Comparison of ENCODE assay signal across 11 cellular contexts in the genomic region with DNA sequence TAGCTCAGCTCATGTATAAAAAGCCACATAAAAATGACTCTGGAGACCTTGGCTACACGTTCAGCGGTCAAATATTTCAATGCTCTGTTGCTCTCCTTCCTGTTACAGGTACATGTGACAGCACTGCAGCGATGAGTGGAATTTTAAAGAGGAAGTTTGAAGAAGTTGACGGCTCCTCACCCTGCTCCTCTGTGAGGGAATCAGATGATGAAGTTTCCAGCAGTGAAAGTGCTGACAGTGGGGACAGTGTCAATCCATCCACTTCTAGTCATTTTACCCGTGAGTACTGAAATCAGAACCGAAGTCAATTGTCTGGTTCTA.
A peak's percentile ranks its signal among the peaks of the same experiment; 100 is the strongest.
DNase-seq lines count a peak whose midpoint lies in the region; ATAC-seq lines count a peak whose summit lies in the region.
"Had no signal": no experiment of that assay in that cellular context is flagged by ENCODE, and none has a peak within 500 bp of the region (broad histone marks: within the 10 kb centered on the region; RNA-seq: fewer than 3 reads in every experiment).

No MANE protein-coding gene starts in this region.

- DNase-seq in memory B cell (ENCODE audit: low spot score in 2 of 2), result peak in 1 of 2 donors; percentile 47
- no peak for DNase-seq in NCI-H2196 treated with DMSO at 0.1 percent for 48 hours (lab: John Stamatoyannopoulos, UW; ENCODE audit: unreplicated experiment)
- DNase-seq in retina, result no peak
- no peak for DNase-seq in NCI-H526 (lab: John Stamatoyannopoulos, UW)
- DNase-seq: NCI-H524 treated with DMSO at 0.1 percent for 48 hours; stimulated activated CD4-positive, alpha-beta T cell treated with anti-CD3 and anti-CD28 coated beads, Interleukin-4, amount 100 ng/mL, for 1 hour had no signal

- peaks cover 8% of the 10 kb centered on the region for H3K4me1 Mint-ChIP-seq in memory B cell
- H3K4me1 Mint-ChIP-seq: neural crest cell had no signal

- H3K27ac Mint-ChIP-seq in memory B cell, result peak overlapping the region; percentile 59

- peak; percentile 96 for ATAC-seq in GM18861 (IDR thresholded peaks at IDR 0.05; ENCODE audit: unreplicated experiment)
- ATAC-seq in GM21786 (IDR thresholded peaks at IDR 0.05; ENCODE audit: unreplicated experiment), result peak; percentile 94
- ATAC-seq in HG03442 (IDR thresholded peaks at IDR 0.05; ENCODE audit: unreplicated experiment), result peak; percentile 97
- ATAC-seq in memory B cell (ENCODE audit: low read depth), result peak; percentile 97
- ATAC-seq in HG02571 (IDR thresholded peaks at IDR 0.05; ENCODE audit: unreplicated experiment), result no peak

- peaks cover 5% of the 10 kb centered on the region for H3K9me3 Mint-ChIP-seq in memory B cell

- H3K4me3 Mint-ChIP-seq in memory B cell, result peak overlapping the region; percentile 49
- H3K4me3 Mint-ChIP-seq: neural crest cell had no signal

- peaks cover 5% of the 10 kb centered on the region for H3K36me3 Mint-ChIP-seq in memory B cell

- H3K27me3 Mint-ChIP-seq in memory B cell, result peaks cover 7% of the 10 kb centered on the region
